In genomic region chr4:183153190-183153916, GRCh38 we compare ENCODE assay signal across 30 cellular contexts. TPM values are rescaled to one million over a fixed set of nuclear protein-coding genes. Genes with fewer than 3 reads are reported as not detected.
DNase-seq lines count a peak whose midpoint lies in the region; ATAC-seq, FAIRE-seq and TF ChIP-seq lines count a peak whose summit lies in the region.
"Had no signal": no experiment of that assay in that cellular context is flagged by ENCODE, and none has a peak within 500 bp of the region (broad histone marks: within the 10 kb centered on the region; RNA-seq: fewer than 3 reads in every experiment).

No MANE protein-coding gene starts in this region.

- H2AK5ac ChIP-seq in trophoblast cell (ENCODE audit: low read length), result no peak overlapping the region

- H3K23ac ChIP-seq in trophoblast cell (ENCODE audit: low read length), result no peak overlapping the region

- TF ChIP-seq EP300 in HepG2 (IDR thresholded peaks at IDR 0.05; ENCODE audit: low read depth in 2 of 2, low read length in 2 of 2) (no peak), HepG2 (CRISPR knock-in tag; IDR thresholded peaks at IDR 0.05; ENCODE audit: borderline replicate concordance) (no peak), sigmoid colon (IDR thresholded peaks at IDR 0.05) (no peak)

- POLR2A ChIA-PET in HepG2 (lab: Yijun Ruan, JAX), result interaction anchor here (1.4 to 1.8 kb wide), 2 partner anchors 55 to 73 kb away, joined by 3 read pairs; partner anchors contain the start of gene WWC2

- no peak overlapping the region for H2BK12ac ChIP-seq in trophoblast cell (ENCODE audit: low read length)

- H2BK5ac ChIP-seq in trophoblast cell (ENCODE audit: low read depth, low read length, poor library complexity), result no peak overlapping the region

- H3K27me3 ChIP-seq in HepG2 (ENCODE audit: control insufficient read depth in 1 of 2, insufficient read depth in 2 of 2, low read length in 2 of 2) (no peaks in the 10 kb centered on the region), right lobe of liver (no peaks in the 10 kb centered on the region), trophoblast cell (ENCODE audit: insufficient read depth, low read length) (no peaks in the 10 kb centered on the region), sigmoid colon (no peaks in the 10 kb centered on the region)
- H3K27me3 ChIP-seq: BE2C, SJSA1 had no signal

- no TSS peak for BruUV-seq in HepG2 (replicated peaks; lab: Mats Ljungman, UMichigan)

- TF ChIP-seq POLR2A in HepG2 (IDR thresholded peaks at IDR 0.05; ENCODE audit: insufficient read depth in 1 of 2, low read depth in 2 of 2, low read length in 2 of 2) (no peak), right lobe of liver (IDR thresholded peaks at IDR 0.05) (no peak), sigmoid colon (IDR thresholded peaks at IDR 0.05) (no peak)

- H3K14ac ChIP-seq in trophoblast cell (ENCODE audit: low read length), result peak overlapping the region; percentile 56

- intact Hi-C loops in HepG2 (cut with micrococcal nuclease; ENCODE audit: unreplicated experiment) (loop anchor here (5.0 kb wide), 2 partner anchors 41 to 109 kb away; no protein-coding TSS in a partner anchor), right lobe of liver (cut with DNase I) (no loop called here), sigmoid colon (cut with DNase I) (no loop called here)

- no peak overlapping the region for H4K8ac ChIP-seq in trophoblast cell (ENCODE audit: low read depth, low read length)

- H2AFZ ChIP-seq in HepG2 (ENCODE audit: low read length), result no peak overlapping the region
- H2AFZ ChIP-seq in trophoblast cell (ENCODE audit: insufficient read depth, low read length, poor library complexity), result no peak overlapping the region
- H2AFZ ChIP-seq: PC-9 had no signal

- ATAC-seq in HepG2 (no peak), right lobe of liver (no peak)

- no peak for FAIRE-seq in HepG2 (lab: Jason Lieb, UNC)
- FAIRE-seq: GM12892, GM19239, H54 had no signal

- H3K4me3 ChIP-seq in HepG2 (replicated peaks in 1 of 3; ENCODE audit: insufficient read depth in 1 of 3, low read depth in 2 of 3, low read length in 3 of 3) (no peak overlapping the region), right lobe of liver (no peak overlapping the region), trophoblast cell (ENCODE audit: low read depth, low read length) (no peak overlapping the region), sigmoid colon (no peak overlapping the region)
- H3K4me3 ChIP-seq: PC-9, SJSA1 had no signal

- H4K12ac ChIP-seq in trophoblast cell (ENCODE audit: low read depth, low read length), result no peak overlapping the region

- peak overlapping the region; percentile 64 for H3K27ac ChIP-seq in HepG2 (ENCODE audit: extremely low read length, insufficient read depth, low read length)
- H3K27ac ChIP-seq in right lobe of liver, result no peak overlapping the region
- H3K27ac ChIP-seq in trophoblast cell (ENCODE audit: low read depth, low read length), result no peak overlapping the region
- H3K27ac ChIP-seq in sigmoid colon, result no peak overlapping the region
- H3K27ac ChIP-seq: PC-9, SJSA1 had no signal

- CTCF ChIA-PET in HepG2 (lab: Yijun Ruan, JAX; ENCODE audit: low intra/inter-chr PET ratio, low total read pairs), result no interaction called here

- H3K36me3 ChIP-seq in HepG2 (replicated peaks in 1 of 2; ENCODE audit: control insufficient read depth in 1 of 2, insufficient read depth in 2 of 2, low read length in 2 of 2), result no peaks in the 10 kb centered on the region
- H3K36me3 ChIP-seq in right lobe of liver, result no peaks in the 10 kb centered on the region
- no peaks in the 10 kb centered on the region for H3K36me3 ChIP-seq in trophoblast cell (ENCODE audit: control insufficient read depth in 1 of 2, insufficient read depth in 2 of 2, low read length in 2 of 2)
- no peaks in the 10 kb centered on the region for H3K36me3 ChIP-seq in sigmoid colon
- H3K36me3 ChIP-seq: BE2C, SJSA1 had no signal

- H3K4me2 ChIP-seq in HepG2 (ENCODE audit: low read depth, low read length) (no peak overlapping the region), trophoblast cell (ENCODE audit: low read length) (no peak overlapping the region)
- H3K4me2 ChIP-seq: PC-9 had no signal

- H3K79me1 ChIP-seq in trophoblast cell (ENCODE audit: low read length), result no peaks in the 10 kb centered on the region

- H3K4me1 ChIP-seq in HepG2 (ENCODE audit: insufficient read depth, low read length), result peaks cover 76% of the 10 kb centered on the region
- H3K4me1 ChIP-seq in right lobe of liver, result peaks cover 0 to 38% (median 12%) of the 10 kb centered on the region in 4 donors
- H3K4me1 ChIP-seq in trophoblast cell (ENCODE audit: control insufficient read depth in 1 of 2, insufficient read depth in 2 of 2, low read length in 2 of 2), result peaks cover 8 to 10% of the 10 kb centered on the region in 2 experiments
- peaks cover 0 to 8% (median 2%) of the 10 kb centered on the region in 4 donors for H3K4me1 ChIP-seq in sigmoid colon

- TF ChIP-seq CTCF in HepG2 (CRISPR knock-in tag; IDR thresholded peaks at IDR 0.05) (no peak), right lobe of liver (IDR thresholded peaks at IDR 0.05) (no peak), sigmoid colon (IDR thresholded peaks at IDR 0.05) (no peak)

- no peak for TF ChIP-seq RAD21 in HepG2 (CRISPR knock-in tag; IDR thresholded peaks at IDR 0.05)

- no peak overlapping the region for H4K91ac ChIP-seq in trophoblast cell (ENCODE audit: low read depth, low read length)

- H3K9ac ChIP-seq in HepG2 (ENCODE audit: insufficient read depth, low read depth, low read length) (no peak overlapping the region), trophoblast cell (ENCODE audit: low read length) (no peak overlapping the region)

- H3K18ac ChIP-seq in trophoblast cell (ENCODE audit: low read length), result no peak overlapping the region

- no peak overlapping the region for H3K4ac ChIP-seq in trophoblast cell (ENCODE audit: low read depth, low read length)

- H3K79me2 ChIP-seq in HepG2 (ENCODE audit: insufficient read depth, low read length), result peaks cover 79% of the 10 kb centered on the region
- peaks cover 3% of the 10 kb centered on the region for H3K79me2 ChIP-seq in trophoblast cell (ENCODE audit: control insufficient read depth, insufficient read depth, low read length, poor library complexity)

- WGBS in HepG2 (ENCODE audit: low lambda C conversion rate), result 83% methylated on average over 6 of the region's 6 CpGs
- 87% methylated on average over 4 of the region's 6 CpGs for WGBS in right lobe of liver (ENCODE audit: insufficient coverage, low coverage, low lambda C conversion rate, missing lambda C conversion rate)
- WGBS in trophoblast cell (ENCODE audit: extremely low coverage, insufficient coverage, insufficient read length), result no CpG with 5 or more reads among the region's 6 CpGs
- 90% methylated on average over 6 of the region's 6 CpGs for WGBS in sigmoid colon, 2 donors

- DNase-seq in HepG2 (ENCODE audit: low spot score) (no peak), right lobe of liver (no peak), kidney tubule cell (ENCODE audit: low spot score) (peak; percentile 68), trophoblast cell (peak in 1 of 2 donors; percentile 67), sigmoid colon (no peak), SW 1271 (lab: John Stamatoyannopoulos, UW) (no peak), G401 (ENCODE audit: low spot score) (no peak)
- DNase-seq in central memory CD4-positive, alpha-beta T cell, result no peak
- DNase-seq: 8988T; ACHN; BE2C; Calu3; CD8-positive, alpha-beta memory T cell; DMS79 treated with DMSO at 0.1 percent for 48 hours; KBM-7; MV-4-11; NCI-H1105; NCI-H1436 treated with DMSO at 0.1 percent for 48 hours; NCI-H187 treated with DMSO at 0.1 percent for 48 hours; NCI-H2171 treated with DMSO at 0.1 percent for 48 hours; NCI-H446 treated with DMSO at 0.1 percent for 48 hours; NCI-H526; NCI-H82; NK-92 treated with Interleukin-12 subunit alpha and Interleukin-12 subunit beta, amount 100 ng/mL, for 24 hours; PC-9; Right ventricle myocardium superior had no signal

- H3K9me3 ChIP-seq in HepG2 (ENCODE audit: low read length) (no peaks in the 10 kb centered on the region), right lobe of liver (no peaks in the 10 kb centered on the region), trophoblast cell (ENCODE audit: insufficient read depth, low read depth, low read length) (no peaks in the 10 kb centered on the region), sigmoid colon (no peaks in the 10 kb centered on the region)
- H3K9me3 ChIP-seq: BE2C, SJSA1 had no signal

- H2BK120ac ChIP-seq in trophoblast cell (ENCODE audit: insufficient read depth, low read length, poor library complexity), result no peak overlapping the region

- in situ Hi-C loops in HepG2 (cut with HindIII; ENCODE audit: extremely low pct_ligation_motif_present, low pct_unique_long_range_greater_than_20kb) (no loop called here), G401 (cut with HindIII; ENCODE audit: low sequenced_read_pairs) (no loop called here)

- H4K20me1 ChIP-seq in HepG2 (ENCODE audit: insufficient read depth, low read length), result peaks cover 50% of the 10 kb centered on the region

TF ChIP-seq in HepG2, 621 proteins besides CTCF, POLR2A, EP300 and RAD21 (continues in another document):
- no peak for TF ChIP-seq ZBTB21 (CRISPR knock-in tag; IDR thresholded peaks at IDR 0.05)

RNA-seq across cellular contexts. Expression of gene WWC2, which starts 54.3 kb away (rescaled TPM):
- total RNA-seq in HepG2 (2016; rRNA removed; fragmentation: Illumina TruSeq; extraction: Trizol) (40.0 and 44.6 TPM in 2 replicates), right lobe of liver (10 to 100 TPM; 19.5 to 48.9 (median 34.4) TPM), sigmoid colon (10 to 100 TPM; 27.0 to 53.5 (median 35.3) TPM)
- total RNA-seq in HepG2 (2016; cell fraction: cytosol; rRNA removed; fragmentation: Illumina TruSeq; extraction: Trizol; ENCODE audit: low read depth), result 9.4 and 9.9 TPM in 2 replicates
- 39.3 and 44.7 TPM in 2 replicates for total RNA-seq in HepG2 (2016; cell fraction: insoluble cytoplasmic fraction; rRNA removed; fragmentation: Illumina TruSeq; extraction: Trizol)
- total RNA-seq in HepG2 (2016; cell fraction: membrane; rRNA removed; fragmentation: Illumina TruSeq; extraction: Trizol), result 20.4 and 25.6 TPM in 2 replicates
- total RNA-seq in HepG2 (2016; cell fraction: nucleus; rRNA removed; fragmentation: Illumina TruSeq; extraction: Trizol), result 53.6 and 60.5 TPM in 2 replicates
- polyA plus RNA-seq in HepG2 (2011; rRNA removed) (39.9 and 50.1 TPM in 2 replicates), sigmoid colon (1 to 10 TPM; 1.2 to 2.5 (median 1.8) TPM)
- 28.1 and 30.9 TPM in 2 replicates for polyA plus RNA-seq in HepG2 (2011; cell fraction: cytosol; rRNA removed)
- 89.9 and 101 TPM in 2 replicates for polyA plus RNA-seq in HepG2 (2011; cell fraction: nucleus; rRNA removed)
- 43.9 and 54.9 TPM in 2 replicates for polyA plus RNA-seq in HepG2 (2012)
- polyA plus RNA-seq in HepG2 (2016; cell fraction: cytosol; fragmentation: Illumina TruSeq; extraction: Trizol; ENCODE audit: low read depth), result 0.82 and 1.0 TPM in 2 replicates
- polyA plus RNA-seq in HepG2 (2016; cell fraction: insoluble cytoplasmic fraction; fragmentation: Illumina TruSeq; extraction: Trizol; ENCODE audit: low read depth), result 26.2 and 27.1 TPM in 2 replicates
- polyA plus RNA-seq in HepG2 (2016; cell fraction: membrane; fragmentation: Illumina TruSeq; extraction: Trizol; ENCODE audit: low read depth), result 5.2 and 6.2 TPM in 2 replicates
- polyA plus RNA-seq in HepG2 (2016; cell fraction: nucleus; fragmentation: Illumina TruSeq; extraction: Trizol; ENCODE audit: insufficient read depth, low read depth), result 41.4 and 50.5 TPM in 2 replicates
- 11.7 and 43.0 TPM in 2 replicates for polyA minus RNA-seq in HepG2 (2011; rRNA and poly(A)+ RNA removed; ENCODE audit: low replicate concordance)
- polyA minus RNA-seq in HepG2 (2011; cell fraction: cytosol; rRNA and poly(A)+ RNA removed), result 33.9 and 36.8 TPM in 2 replicates
- 200 and 232 TPM in 2 replicates for polyA minus RNA-seq in HepG2 (2011; cell fraction: nucleus; rRNA and poly(A)+ RNA removed)
- 21.6 and 22.7 TPM in 2 replicates for polyA plus RNA-seq in trophoblast cell (2013)
- total RNA-seq in G401 (2014; rRNA removed; shearing (Covaris generic)), result 11.9 and 15.9 TPM in 2 replicates
